In the genomic region with DNA sequence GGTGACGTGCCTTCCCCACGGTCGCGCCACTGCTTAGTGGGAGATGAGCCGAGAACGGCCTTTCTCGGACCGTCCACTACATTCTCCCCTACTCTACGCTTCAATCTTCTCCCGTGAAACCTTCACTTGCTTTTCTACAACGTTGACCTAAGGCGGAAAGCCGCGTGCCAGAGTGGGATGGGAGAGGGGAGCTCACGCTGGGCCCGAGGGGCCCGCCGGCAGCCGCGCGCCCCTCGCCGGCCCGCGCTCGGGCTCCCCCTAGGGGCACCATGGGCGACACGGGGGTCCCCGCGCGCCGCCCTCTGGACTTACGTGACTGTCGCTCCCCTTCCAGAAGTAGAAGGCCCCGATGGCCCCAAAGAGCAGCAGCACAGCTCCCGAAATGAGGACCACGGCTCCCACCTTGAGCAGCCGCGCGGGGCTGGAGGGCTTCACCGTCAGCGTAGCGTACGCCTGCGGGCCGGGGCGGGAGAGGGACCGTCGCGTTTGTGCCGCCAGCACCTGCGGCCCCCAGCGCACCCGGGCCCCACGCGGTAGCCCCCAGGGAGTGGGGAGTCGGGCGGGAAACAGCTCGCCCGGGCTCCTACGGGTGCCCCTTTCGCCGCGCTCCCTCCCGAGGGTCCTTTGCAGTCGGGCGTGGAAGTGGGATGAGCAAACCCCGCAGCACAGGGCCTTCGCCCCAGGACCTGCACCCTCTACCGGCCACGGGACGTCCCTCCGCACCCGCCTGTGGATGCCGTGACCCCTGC, we compare ENCODE assay signal across 8 cellular contexts. TPM values are rescaled to one million over a fixed set of nuclear protein-coding genes. Genes with fewer than 3 reads are reported as not detected.
A peak's percentile ranks its signal among the peaks of the same experiment; 100 is the strongest.
DNase-seq lines count a peak whose midpoint lies in the region; ATAC-seq lines count a peak whose summit lies in the region.

No MANE protein-coding gene starts in this region.

- H3K9me3 ChIP-seq in iPS-18c (ENCODE audit: control insufficient read depth, insufficient read depth, low read length) = no peaks in the 10 kb centered on the region

- H3K36me3 Mint-ChIP-seq in activated naive CD8-positive, alpha-beta T cell treated with anti-CD3 and anti-CD28 coated beads for 36 hours = no peaks in the 10 kb centered on the region

- H3K27ac Mint-ChIP-seq in activated naive CD8-positive, alpha-beta T cell treated with anti-CD3 and anti-CD28 coated beads for 36 hours = no peak overlapping the region

- H3K9me3 Mint-ChIP-seq in activated naive CD8-positive, alpha-beta T cell treated with anti-CD3 and anti-CD28 coated beads for 36 hours = no peaks in the 10 kb centered on the region

- DNase-seq in DMS53 (lab: John Stamatoyannopoulos, UW) (peak; percentile 73), NCI-H2029 (lab: John Stamatoyannopoulos, UW) (no peak), midbrain (lab: John Stamatoyannopoulos, UW) (no peak)
- peak; percentile 46 for DNase-seq in activated naive CD8-positive, alpha-beta T cell treated with anti-CD3 and anti-CD28 coated beads for 36 hours
- peak; percentile 1 to 10 for DNase-seq in stimulated activated CD4-positive, alpha-beta T cell treated with anti-CD3 and anti-CD28 coated beads, Interleukin-2, amount 100 ng/mL, for 48 hours

- H3K4me3 Mint-ChIP-seq in activated naive CD8-positive, alpha-beta T cell treated with anti-CD3 and anti-CD28 coated beads for 36 hours = peak overlapping the region; percentile 30

- peaks cover 51% of the 10 kb centered on the region for H3K27me3 Mint-ChIP-seq in activated naive CD8-positive, alpha-beta T cell treated with anti-CD3 and anti-CD28 coated beads for 36 hours

- ATAC-seq in HG02798 (IDR thresholded peaks at IDR 0.05; ENCODE audit: poor library complexity, unreplicated experiment) (peak; percentile 75), GM19328 (IDR thresholded peaks at IDR 0.05; ENCODE audit: unreplicated experiment) (no peak)

- peak overlapping the region; percentile 66 for H3K4me3 ChIP-seq in iPS-18c (ENCODE audit: insufficient read depth, low read depth, low read length)

- peaks cover 2% of the 10 kb centered on the region for H3K4me1 Mint-ChIP-seq in activated naive CD8-positive, alpha-beta T cell treated with anti-CD3 and anti-CD28 coated beads for 36 hours

RNA-seq across cellular contexts. Expression of gene CNMD, which starts 0.7 kb away (rescaled TPM):
- not detected for total RNA-seq in activated naive CD8-positive, alpha-beta T cell treated with anti-CD3 and anti-CD28 coated beads for 36 hours

Comparison
In these comparisons a context has a peak if more than half of its experiments do, and no peak if none do; other contexts are left out.
1. DNase-seq: peak in DMS53 (single experiment), activated naive CD8-positive, alpha-beta T cell treated with anti-CD3 and anti-CD28 coated beads for 36 hours (single experiment) and stimulated activated CD4-positive, alpha-beta T cell treated with anti-CD3 and anti-CD28 coated beads, Interleukin-2, amount 100 ng/mL, for 48 hours (2 of 2); none in NCI-H2029 (single experiment) and midbrain (single experiment).